8 cellular contexts compared by ENCODE assay signal in the genomic region with DNA sequence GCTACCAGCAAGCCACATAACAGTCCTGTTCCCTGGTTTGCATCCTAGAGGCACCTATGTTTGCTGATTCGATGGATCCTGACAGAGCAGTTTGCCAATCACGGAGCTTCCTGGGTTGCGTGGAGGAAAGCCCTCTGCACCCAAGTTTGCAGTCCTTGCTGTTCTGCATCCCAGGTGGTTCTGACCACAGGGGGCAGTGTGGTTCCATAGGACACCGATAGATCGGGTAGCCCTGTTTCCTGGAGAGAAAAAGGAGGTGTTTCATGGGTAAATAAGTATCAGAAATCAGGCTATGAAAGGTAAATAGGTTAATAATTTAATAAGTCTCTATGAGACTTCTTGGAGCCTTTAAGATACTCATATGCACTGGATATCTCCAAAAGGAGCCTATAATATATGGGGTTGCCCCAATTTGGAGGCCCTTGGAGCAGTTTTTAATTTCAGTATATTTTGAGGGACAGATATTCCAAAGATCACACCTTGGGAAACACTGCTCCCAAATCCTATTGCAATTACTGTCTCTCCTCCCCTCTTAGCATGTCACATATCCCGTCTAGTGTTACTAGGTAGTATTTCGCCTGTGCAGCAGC.
A peak's percentile ranks its signal among the peaks of the same experiment; 100 is the strongest.
DNase-seq lines count a peak whose midpoint lies in the region; ATAC-seq, FAIRE-seq and TF ChIP-seq lines count a peak whose summit lies in the region.

No MANE protein-coding gene starts in this region.

- ATAC-seq in GM21447 (IDR thresholded peaks at IDR 0.05; ENCODE audit: unreplicated experiment): no peak
- ATAC-seq in GM21515 (IDR thresholded peaks at IDR 0.05; ENCODE audit: unreplicated experiment): no peak

- H3K27ac ChIP-seq in iPS-20b (ENCODE audit: low read length): peak overlapping the region; percentile 92

- H3K27me3 ChIP-seq in iPS-20b (ENCODE audit: insufficient read depth, low read length): no peaks in the 10 kb centered on the region

- DNase-seq in AG09309 (ENCODE audit: low read depth): no peak
- peak; percentile 45 for DNase-seq in GM20000 (ENCODE audit: low spot score)
- peak; percentile 45 for DNase-seq in RCC 7860 (ENCODE audit: low spot score)
- DNase-seq in astrocyte of the cerebellum (ENCODE audit: low read depth): no peak
- DNase-seq in stimulated activated CD4-positive, alpha-beta T cell treated with anti-CD3 and anti-CD28 coated beads, Interleukin-15, amount 100 ng/mL, for 48 hours (ENCODE audit: low read depth in 2 of 2): peak; percentile 31 to 36

- H3K4me3 ChIP-seq in AG09309 (ENCODE audit: control insufficient read depth, low read depth, low read length) (no peak overlapping the region), astrocyte of the cerebellum (ENCODE audit: low read depth, low read length) (no peak overlapping the region), iPS-20b (ENCODE audit: low read length) (no peak overlapping the region)

- peak overlapping the region; percentile 65; the same call in 1 of the 2 replicates for H3K9ac ChIP-seq in iPS-20b (ENCODE audit: low read depth, low read length)

- peaks cover 30% of the 10 kb centered on the region for H3K4me1 ChIP-seq in iPS-20b (ENCODE audit: insufficient read depth, low read length)

- TF ChIP-seq CTCF in AG09309 (IDR thresholded peaks at IDR 0.05; ENCODE audit: control insufficient read depth, insufficient read depth, low read depth, low read length, missing control alignments) (peak; percentile 68), GM20000 (IDR thresholded peaks at IDR 0.05; ENCODE audit: extremely low read depth, missing control alignments) (peak; percentile 41), astrocyte of the cerebellum (IDR thresholded peaks at IDR 0.05; ENCODE audit: low read depth, low read length, missing control alignments) (peak; percentile 60)

- peaks cover 4% of the 10 kb centered on the region; the same call in 1 of the 2 replicates for H3K9me3 ChIP-seq in iPS-20b (ENCODE audit: insufficient read depth, low read depth, low read length)

- FAIRE-seq in RCC 7860 (lab: Jason Lieb, UNC): no peak

- H3K36me3 ChIP-seq in iPS-20b (ENCODE audit: insufficient read depth, low read depth, low read length): no peaks in the 10 kb centered on the region

- in situ Hi-C loops in astrocyte of the cerebellum (cut with HindIII; ENCODE audit: low sequenced_read_pairs): no loop called here

Comparison
In these comparisons a context has a peak if more than half of its experiments do, and no peak if none do; other contexts are left out.
1. DNase-seq: peak in GM20000 (single experiment), RCC 7860 (single experiment) and stimulated activated CD4-positive, alpha-beta T cell treated with anti-CD3 and anti-CD28 coated beads, Interleukin-15, amount 100 ng/mL, for 48 hours (2 of 2); none in AG09309 (single experiment) and astrocyte of the cerebellum (single experiment).
2. Peak in every context shown above with its lines, with median percentiles within 50 percentile points of each other: CTCF ChIP-seq.